Comparison of ENCODE assay signal across 17 cellular contexts in the genomic region with DNA sequence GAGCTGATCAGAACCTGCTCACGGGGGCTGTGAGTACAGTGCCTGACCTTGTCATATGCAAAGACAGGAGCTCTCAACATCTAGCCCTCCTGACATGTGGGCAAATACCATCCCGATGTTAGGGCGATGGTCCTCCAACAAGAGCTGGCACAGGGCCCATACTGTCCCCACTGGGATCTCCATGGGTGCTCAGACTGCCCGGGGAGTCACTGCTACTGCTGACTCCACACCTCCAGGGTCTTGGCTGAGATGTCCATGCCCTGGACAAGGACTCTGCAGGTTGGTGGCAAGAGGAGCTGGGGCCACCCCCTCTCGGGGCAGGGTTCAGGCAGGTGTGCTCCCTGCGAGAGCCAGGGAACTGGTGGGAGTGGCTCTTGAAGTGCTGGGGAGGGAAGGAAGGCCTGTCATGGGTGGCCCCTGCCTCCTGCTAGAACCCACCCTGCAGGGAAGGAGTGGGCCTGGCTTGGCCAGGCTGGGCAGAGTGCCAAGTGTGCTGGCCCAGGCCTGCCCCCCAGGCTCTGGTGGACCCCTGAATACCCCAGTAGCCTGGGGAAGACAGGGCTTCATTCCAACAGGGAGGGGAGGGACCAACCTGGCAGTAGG. TPM values are rescaled to one million over a fixed set of nuclear protein-coding genes. Genes with fewer than 3 reads are reported as not detected.
DNase-seq lines count a peak whose midpoint lies in the region; ATAC-seq and TF ChIP-seq lines count a peak whose summit lies in the region.
"Had no signal": no experiment of that assay in that cellular context is flagged by ENCODE, and none has a peak within 500 bp of the region (broad histone marks: within the 10 kb centered on the region; RNA-seq: fewer than 3 reads in every experiment).

No MANE protein-coding gene starts in this region.

- CTCF ChIA-PET in Panc1 (lab: Charles Lee) = interaction anchor here (0.7 kb wide), 1 partner anchor 111 kb away, joined by 4 read pairs; no protein-coding TSS in a partner anchor

- no peaks in the 10 kb centered on the region for H3K79me1 ChIP-seq in H9 (ENCODE audit: insufficient read depth, low read depth, low read length, poor library complexity, severe bottlenecking)

- H2BK120ac ChIP-seq in H9 (ENCODE audit: low read depth, low read length, poor library complexity, severe bottlenecking) = no peak overlapping the region

- H3K4me3 Mint-ChIP-seq in H9 = no peak overlapping the region
- H3K4me3 Mint-ChIP-seq: effector memory CD8-positive, alpha-beta T cell; mesothelial cell of epicardium; WTC11 had no signal

- no peaks in the 10 kb centered on the region for H3K27me3 ChIP-seq in Panc1 (ENCODE audit: control insufficient read depth, insufficient read depth, low read length)
- H3K27me3 ChIP-seq in muscle layer of duodenum (ENCODE audit: low read depth, low read length) = no peaks in the 10 kb centered on the region
- no peaks in the 10 kb centered on the region for H3K27me3 ChIP-seq in thoracic aorta (replicated peaks; ENCODE audit: insufficient read depth)
- no peaks in the 10 kb centered on the region for H3K27me3 ChIP-seq in Karpas-422 (ENCODE audit: low read length)
- no peaks in the 10 kb centered on the region for H3K27me3 ChIP-seq in H9 (ENCODE audit: insufficient read depth, low read length)
- H3K27me3 ChIP-seq: foreskin keratinocyte, Peyer's patch had no signal

- no peak overlapping the region for H3K18ac ChIP-seq in H9 (ENCODE audit: insufficient read length, low read depth, low read length)

- no peak overlapping the region for H3K14ac ChIP-seq in H9 (ENCODE audit: insufficient read depth, low read length)

- H3K4me3 ChIP-seq in Panc1 (ENCODE audit: low read depth in 2 of 2, low read length in 2 of 2) (no peak overlapping the region), muscle layer of duodenum (ENCODE audit: low read depth in 1 of 2, low read length in 2 of 2) (no peak overlapping the region), thoracic aorta (no peak overlapping the region), Karpas-422 (ENCODE audit: low read length) (no peak overlapping the region)
- H3K4me3 ChIP-seq: Peyer's patch had no signal

- H4K20me1 ChIP-seq in Karpas-422 (ENCODE audit: insufficient read depth, low read depth, low read length) = peaks cover 4% of the 10 kb centered on the region; the same call in 1 of the 2 replicates
- H4K20me1 ChIP-seq in H9 (ENCODE audit: control insufficient read depth, insufficient read depth, insufficient read length) = no peaks in the 10 kb centered on the region

- intact Hi-C loops in Panc1 (cut with micrococcal nuclease; ENCODE audit: unreplicated experiment) (loop anchor here (5.0 kb wide), 1 partner anchor 82 kb away; no protein-coding TSS in a partner anchor), Right ventricle myocardium superior (cut with DNase I) (no loop called here)

- no TSS peak for BruUV-seq in Panc1 (replicated peaks; lab: Mats Ljungman, UMichigan)

- H3K9ac ChIP-seq in Karpas-422 (ENCODE audit: low read length) = no peak overlapping the region
- H3K9ac ChIP-seq in H9 (ENCODE audit: extremely low read depth, insufficient read length, low read length) = no peak overlapping the region

- H2BK15ac ChIP-seq in H9 (ENCODE audit: low read depth, low read length) = no peak overlapping the region

- H3K4ac ChIP-seq in H9 (ENCODE audit: low read depth, low read length) = no peak overlapping the region

- H3K4me2 ChIP-seq in Karpas-422 (ENCODE audit: low read depth, low read length, poor library complexity, severe bottlenecking) (no peak overlapping the region), H9 (ENCODE audit: insufficient read depth, insufficient read length, low read length) (no peak overlapping the region)

- no peak overlapping the region for H2BK5ac ChIP-seq in H9 (ENCODE audit: insufficient read length, low read length)

- H3K9me3 Mint-ChIP-seq in H9 = no peaks in the 10 kb centered on the region
- H3K9me3 Mint-ChIP-seq: effector memory CD8-positive, alpha-beta T cell; mesothelial cell of epicardium; WTC11 had no signal

- no CpG with 5 or more reads among the region's 6 CpGs for WGBS in H9 (ENCODE audit: extremely low coverage, insufficient read length, low lambda C conversion rate)

- H3K36me3 ChIP-seq in Panc1 (ENCODE audit: control insufficient read depth, insufficient read depth, low read length) (no peaks in the 10 kb centered on the region), muscle layer of duodenum (ENCODE audit: control insufficient read depth in 1 of 2, insufficient read depth in 2 of 2, low read length in 2 of 2) (peaks cover 11 to 41% of the 10 kb centered on the region in 2 donors), thoracic aorta (peaks cover 19% of the 10 kb centered on the region), Karpas-422 (ENCODE audit: insufficient read depth, low read length) (no peaks in the 10 kb centered on the region)

- in situ Hi-C loops in Panc1 (cut with HindIII; ENCODE audit: low pct_unique_long_range_greater_than_20kb, low sequenced_read_pairs) = no loop called here

- ATAC-seq in Panc1 (0 out of 2 replicates have a peak, but pooled peaks have one; percentile 2), Right ventricle myocardium superior (ENCODE audit: poor library complexity) (peak; percentile 7), thoracic aorta (ENCODE audit: insufficient number of reproducible peaks, low FRiP score, low read depth) (no peak), HG02610 (IDR thresholded peaks at IDR 0.05; ENCODE audit: unreplicated experiment) (no peak)
- ATAC-seq: effector memory CD8-positive, alpha-beta T cell; foreskin keratinocyte; WTC11 had no signal

- H3K79me2 ChIP-seq in Karpas-422 (ENCODE audit: low read length) (no peaks in the 10 kb centered on the region), H9 (ENCODE audit: insufficient read depth, low read length) (no peaks in the 10 kb centered on the region; the same call in 1 of the 2 replicates)

- H3K27me3 Mint-ChIP-seq in H9 (ENCODE audit: low read depth) = no peaks in the 10 kb centered on the region
- H3K27me3 Mint-ChIP-seq: effector memory CD8-positive, alpha-beta T cell had no signal

- H3K27ac Mint-ChIP-seq in H9 = no peak overlapping the region
- H3K27ac Mint-ChIP-seq: effector memory CD8-positive, alpha-beta T cell; mesothelial cell of epicardium had no signal

- no peak overlapping the region for H3K56ac ChIP-seq in H9 (ENCODE audit: insufficient read length, low read depth, low read length)

- no peak overlapping the region for H3K27ac ChIP-seq in Panc1 (ENCODE audit: low read length)
- peak overlapping the region; percentile 63 for H3K27ac ChIP-seq in muscle layer of duodenum (ENCODE audit: low read length)
- peak overlapping the region; percentile 54 to 63 for H3K27ac ChIP-seq in thoracic aorta
- H3K27ac ChIP-seq in Karpas-422 (ENCODE audit: low read length) = no peak overlapping the region
- H3K27ac ChIP-seq in H9 (ENCODE audit: insufficient read length, low read depth, low read length) = no peak overlapping the region
- H3K27ac ChIP-seq: foreskin keratinocyte had no signal

- H2BK20ac ChIP-seq in H9 (ENCODE audit: low read depth, low read length, poor library complexity, severe bottlenecking) = no peak overlapping the region

- no peaks in the 10 kb centered on the region for H3K23me2 ChIP-seq in H9 (ENCODE audit: insufficient read length, low read depth, low read length, poor library complexity, severe bottlenecking)

- POLR2A ChIA-PET in Panc1 (lab: Charles Lee) = no interaction called here

- H3K4me1 Mint-ChIP-seq in H9 = peaks cover 1 to 7% of the 10 kb centered on the region in 2 experiments; a peak in 3 of 4 replicates

- no peak overlapping the region for H4K5ac ChIP-seq in H9 (ENCODE audit: insufficient read length, low read depth, low read length)

- DNase-seq in Panc1 (ENCODE audit: low read depth, low spot score) = no peak
- DNase-seq in Right ventricle myocardium superior = no peak
- no peak for DNase-seq in thoracic aorta (ENCODE audit: low spot score)
- DNase-seq in activated CD4-positive, CD25-positive, alpha-beta regulatory T cell (lab: John Stamatoyannopoulos, UW) = no peak
- DNase-seq in Karpas-422 = no peak
- DNase-seq in H9 = no peak
- DNase-seq: activated gamma-delta T cell; effector memory CD8-positive, alpha-beta T cell; foreskin keratinocyte; MM.1S; NCI-H2029 treated with DMSO at 0.1 percent for 48 hours; Peyer's patch; stimulated activated CD4-positive, alpha-beta T cell treated with anti-CD3 and anti-CD28 coated beads, Interleukin-12 subunit alpha, Interleukin-12 subunit beta, amount 100 ng/mL, for 4 hours had no signal

- TF ChIP-seq CTCF in Panc1 (IDR thresholded peaks at IDR 0.05) (no peak), thoracic aorta (IDR thresholded peaks at IDR 0.05) (no peak), H9 (conservative IDR thresholded peaks at IDR 0.05) (no peak)

- no peak overlapping the region for H2AK5ac ChIP-seq in H9 (ENCODE audit: insufficient read length, low read length)

- peaks cover 4 to 48% (median 35%) of the 10 kb centered on the region in 3 experiments; a peak in 6 of 7 replicates for H3K36me3 Mint-ChIP-seq in H9 (ENCODE audit: insufficient read depth in 1 of 3, low read depth in 3 of 3)

- no peaks in the 10 kb centered on the region for H3K9me3 ChIP-seq in Panc1 (ENCODE audit: control insufficient read depth, insufficient read depth, low read depth, low read length)
- no peaks in the 10 kb centered on the region for H3K9me3 ChIP-seq in muscle layer of duodenum (ENCODE audit: control insufficient read depth in 1 of 2, low read length in 2 of 2)
- no peaks in the 10 kb centered on the region for H3K9me3 ChIP-seq in thoracic aorta
- H3K9me3 ChIP-seq in Karpas-422 (ENCODE audit: low read length) = no peaks in the 10 kb centered on the region
- H3K9me3 ChIP-seq in H9 (ENCODE audit: control insufficient read depth, low read depth, low read length) = no peaks in the 10 kb centered on the region
- H3K9me3 ChIP-seq: Peyer's patch had no signal

- no peak overlapping the region for H3T11ph ChIP-seq in H9 (ENCODE audit: low read length)

- no peak overlapping the region for H2BK12ac ChIP-seq in H9 (ENCODE audit: insufficient read length, low read depth, low read length)

- no peak overlapping the region for H2AFZ ChIP-seq in Karpas-422 (ENCODE audit: low read length)
- H2AFZ ChIP-seq in H9 (ENCODE audit: low read length) = no peak overlapping the region

- H3K4me1 ChIP-seq in Panc1 (ENCODE audit: control insufficient read depth, insufficient read depth, low read length) (peaks cover 35% of the 10 kb centered on the region), muscle layer of duodenum (ENCODE audit: control insufficient read depth in 1 of 2, insufficient read depth in 2 of 2, low read length in 2 of 2) (peaks cover 9 to 46% of the 10 kb centered on the region in 2 donors), thoracic aorta (ENCODE audit: control insufficient read depth in 1 of 2, low read depth in 2 of 2) (peaks cover 34 to 60% of the 10 kb centered on the region in 2 donors), Karpas-422 (ENCODE audit: low read length) (no peaks in the 10 kb centered on the region), H9 (ENCODE audit: insufficient read depth, low read length) (no peaks in the 10 kb centered on the region)

- H4K8ac ChIP-seq in H9 (replicated peaks; ENCODE audit: insufficient read length, low read depth, low read length) = no peak overlapping the region

- H3K9me2 ChIP-seq in Karpas-422 (replicated peaks; ENCODE audit: insufficient read depth, low read length) = no peaks in the 10 kb centered on the region

- H3K23ac ChIP-seq in H9 (ENCODE audit: insufficient read length, low read depth, low read length) = no peak overlapping the region

- no peak overlapping the region for H4K91ac ChIP-seq in H9 (ENCODE audit: insufficient read length, low read depth, low read length)

RNA-seq across cellular contexts. Expression of a gene that starts 6.4 kb away (rescaled TPM):
- total RNA-seq in Panc1 (2021; ENCODE audit: unreplicated experiment) (40.0 TPM), Right ventricle myocardium superior (33.3 TPM), thoracic aorta (10 to 100 TPM; 26.0 to 32.4 TPM), H9 (2021) (35.2 and 37.0 TPM in 2 replicates)
- polyA plus RNA-seq in Panc1 (2012; ENCODE audit: insufficient read length) = 20.3 TPM
- total RNA-seq in Karpas-422 (2014; rRNA removed; shearing (Covaris generic); ENCODE audit: low replicate concordance) = not detected in 2 replicates

RNA-seq across cellular contexts. Expression of a gene that starts 7.4 kb away (rescaled TPM):
- total RNA-seq in Panc1 (2021; ENCODE audit: unreplicated experiment) (78.7 TPM), Right ventricle myocardium superior (5.6 TPM), thoracic aorta (10 to 100 TPM; 17.1 to 48.6 TPM), H9 (2021) (44.5 and 45.5 TPM in 2 replicates)
- polyA plus RNA-seq in Panc1 (2012; ENCODE audit: insufficient read length) = 50.8 TPM
- 25.5 and 42.8 TPM in 2 replicates for total RNA-seq in Karpas-422 (2014; rRNA removed; shearing (Covaris generic); ENCODE audit: low replicate concordance)

RNA-seq across cellular contexts. Expression of a gene that starts 16.5 kb away (rescaled TPM):
- total RNA-seq in Panc1 (2021; ENCODE audit: unreplicated experiment) (201 TPM), Right ventricle myocardium superior (3.6 TPM), thoracic aorta (10 to 100 TPM in 1 of 2 donors, 1 to 10 TPM in 1; 6.4 to 20.0 TPM), H9 (2021) (85.9 and 90.4 TPM in 2 replicates)
- polyA plus RNA-seq in Panc1 (2012; ENCODE audit: insufficient read length) = 233 TPM
- total RNA-seq in Karpas-422 (2014; rRNA removed; shearing (Covaris generic); ENCODE audit: low replicate concordance) = 6.1 and 7.6 TPM in 2 replicates

RNA-seq across cellular contexts. Expression of a gene that starts 52.5 kb away (rescaled TPM):
- total RNA-seq in Panc1 (2021; ENCODE audit: unreplicated experiment) = 129 TPM
- 156 TPM for polyA plus RNA-seq in Panc1 (2012; ENCODE audit: insufficient read length)
- total RNA-seq in Right ventricle myocardium superior = 38.0 TPM
- 10 to 100 TPM; 57.1 to 83.4 TPM for total RNA-seq in thoracic aorta
- total RNA-seq in Karpas-422 (2014; rRNA removed; shearing (Covaris generic); ENCODE audit: low replicate concordance) = 20.5 and 20.7 TPM in 2 replicates
- 61.4 and 67.9 TPM in 2 replicates for total RNA-seq in H9 (2021)

Comparison
In these comparisons a context has a peak if more than half of its experiments do, and no peak if none do; other contexts are left out.
1. ATAC-seq: peak in Panc1 (single experiment) and Right ventricle myocardium superior (single experiment); none in thoracic aorta (single experiment) and HG02610 (single experiment).
2. H3K27ac ChIP-seq: peak in muscle layer of duodenum (single experiment) and thoracic aorta (2 of 2); none in Panc1 (single experiment), Karpas-422 (single experiment) and H9 (single experiment).
3. RNA of a gene that starts 6.4 kb away (total RNA-seq): 40.0 TPM in Panc1 (single experiment), 35.2 to 37.0 TPM in H9, 33.3 TPM in Right ventricle myocardium superior (single experiment) and 26.0 to 32.4 TPM in thoracic aorta; not detected in Karpas-422; every median in the first group is over 10 times any median in the second.